Comparison of ENCODE assay signal across 1 cellular context in the genomic region with DNA sequence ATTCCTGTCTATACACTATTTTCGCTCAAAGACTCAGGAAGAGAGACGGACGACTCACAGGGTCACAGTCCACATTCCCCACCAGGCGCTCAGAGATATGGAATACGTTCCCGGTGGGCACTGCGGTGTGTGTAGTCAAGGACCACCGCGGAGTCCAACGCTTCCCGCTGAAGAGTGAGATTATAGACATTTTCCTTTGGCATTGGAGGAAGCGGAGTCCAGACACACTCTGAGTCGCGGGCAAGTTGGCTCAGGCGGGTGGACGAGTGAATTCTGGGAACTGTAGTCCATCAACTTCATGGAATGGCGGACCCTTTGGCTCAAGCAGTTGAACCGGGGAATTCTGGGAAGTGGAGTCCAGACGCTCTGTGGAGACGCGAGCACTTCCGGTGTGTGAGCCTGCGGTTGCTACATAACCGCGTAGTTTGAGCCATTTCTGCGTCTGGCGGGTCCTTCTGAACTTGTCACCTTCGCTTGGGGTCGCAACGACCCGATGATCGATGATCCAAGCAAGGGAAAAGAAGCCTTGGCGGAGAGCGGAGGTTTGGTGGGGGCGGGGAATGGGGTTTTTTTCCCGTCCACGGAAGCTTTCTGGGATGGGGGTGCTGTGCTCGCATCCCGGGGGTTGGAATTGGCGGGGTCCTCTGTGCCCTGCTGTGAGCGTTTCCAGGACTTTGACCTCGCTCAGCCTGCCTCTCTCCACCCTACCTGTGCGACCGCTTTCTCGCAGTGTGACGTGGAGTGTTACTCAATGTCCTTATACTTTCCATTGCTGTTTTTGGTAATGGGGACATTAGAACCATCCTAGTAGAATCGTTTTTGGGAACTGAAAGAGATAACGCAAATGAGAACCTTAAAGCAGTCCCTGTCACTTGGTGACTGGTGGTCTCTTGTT.
A peak's percentile ranks its signal among the peaks of the same experiment; 100 is the strongest.
TF ChIP-seq lines count a peak whose summit lies in the region.

TSS of gene ZNF230 (plus strand) at position 392 of the 895 bp plus-strand sequence. CDS start 4,122 bp downstream, outside the sequence.

TF ChIP-seq in HepG2, 621 proteins besides CTCF, POLR2A, EP300 and RAD21 (continued from another document and continues in another):
- TF ChIP-seq, protein P1, sequence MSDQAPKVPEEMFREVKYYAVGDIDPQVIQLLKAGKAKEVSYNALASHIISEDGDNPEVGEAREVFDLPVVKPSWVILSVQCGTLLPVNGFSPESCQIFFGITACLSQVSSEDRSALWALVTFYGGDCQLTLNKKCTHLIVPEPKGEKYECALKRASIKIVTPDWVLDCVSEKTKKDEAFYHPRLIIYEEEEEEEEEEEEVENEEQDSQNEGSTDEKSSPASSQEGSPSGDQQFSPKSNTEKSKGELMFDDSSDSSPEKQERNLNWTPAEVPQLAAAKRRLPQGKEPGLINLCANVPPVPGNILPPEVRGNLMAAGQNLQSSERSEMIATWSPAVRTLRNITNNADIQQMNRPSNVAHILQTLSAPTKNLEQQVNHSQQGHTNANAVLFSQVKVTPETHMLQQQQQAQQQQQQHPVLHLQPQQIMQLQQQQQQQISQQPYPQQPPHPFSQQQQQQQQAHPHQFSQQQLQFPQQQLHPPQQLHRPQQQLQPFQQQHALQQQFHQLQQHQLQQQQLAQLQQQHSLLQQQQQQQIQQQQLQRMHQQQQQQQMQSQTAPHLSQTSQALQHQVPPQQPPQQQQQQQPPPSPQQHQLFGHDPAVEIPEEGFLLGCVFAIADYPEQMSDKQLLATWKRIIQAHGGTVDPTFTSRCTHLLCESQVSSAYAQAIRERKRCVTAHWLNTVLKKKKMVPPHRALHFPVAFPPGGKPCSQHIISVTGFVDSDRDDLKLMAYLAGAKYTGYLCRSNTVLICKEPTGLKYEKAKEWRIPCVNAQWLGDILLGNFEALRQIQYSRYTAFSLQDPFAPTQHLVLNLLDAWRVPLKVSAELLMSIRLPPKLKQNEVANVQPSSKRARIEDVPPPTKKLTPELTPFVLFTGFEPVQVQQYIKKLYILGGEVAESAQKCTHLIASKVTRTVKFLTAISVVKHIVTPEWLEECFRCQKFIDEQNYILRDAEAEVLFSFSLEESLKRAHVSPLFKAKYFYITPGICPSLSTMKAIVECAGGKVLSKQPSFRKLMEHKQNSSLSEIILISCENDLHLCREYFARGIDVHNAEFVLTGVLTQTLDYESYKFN (CRISPR knock-in tag; conservative IDR thresholded peaks at IDR 0.05): 0 out of 2 replicates have a peak, but pooled peaks have one; percentile 23
- TF ChIP-seq ZNF20 (CRISPR knock-in tag; IDR thresholded peaks at IDR 0.05): no peak
- TF ChIP-seq ZNF329 (CRISPR knock-in tag; IDR thresholded peaks at IDR 0.05; ENCODE audit: low read depth): no peak
- peak; percentile 22; the same call in 1 of the 2 replicates for TF ChIP-seq HDAC1 (CRISPR knock-in tag; IDR thresholded peaks at IDR 0.05)
- peak; percentile 76 for TF ChIP-seq PRDM10 (CRISPR knock-in tag; IDR thresholded peaks at IDR 0.05; ENCODE audit: low read depth)
- 0 out of 2 replicates have a peak, but pooled peaks have one; percentile 11 for TF ChIP-seq BCL3 (CRISPR knock-in tag; IDR thresholded peaks at IDR 0.05)
- 0 out of 2 replicates have a peak, but pooled peaks have one; percentile 10 for TF ChIP-seq GATAD2A (CRISPR knock-in tag; IDR thresholded peaks at IDR 0.05)
- 0 out of 2 replicates have a peak, but pooled peaks have one; percentile 5 for TF ChIP-seq PATZ1 (CRISPR knock-in tag; IDR thresholded peaks at IDR 0.05)
- TF ChIP-seq ZSCAN29 (CRISPR knock-in tag; conservative IDR thresholded peaks at IDR 0.05): 0 out of 2 replicates have a peak, but pooled peaks have one; percentile 39
- TF ChIP-seq ZNF619 (CRISPR knock-in tag; IDR thresholded peaks at IDR 0.05): 0 out of 2 replicates have a peak, but pooled peaks have one; percentile 81
- TF ChIP-seq ZNF567 (CRISPR knock-in tag; IDR thresholded peaks at IDR 0.05; ENCODE audit: borderline replicate concordance): 0 out of 2 replicates have a peak, but pooled peaks have one; percentile 67
- peak; percentile 87; the same call in 1 of the 2 replicates for TF ChIP-seq CCDC6 (CRISPR knock-in tag; IDR thresholded peaks at IDR 0.05)
- peak; percentile 75 for TF ChIP-seq POLR2G (IDR thresholded peaks at IDR 0.05; ENCODE audit: low read depth, low read length)
- TF ChIP-seq ZFP36L1 (CRISPR knock-in tag; IDR thresholded peaks at IDR 0.05): no peak
- TF ChIP-seq HCFC1 (IDR thresholded peaks at IDR 0.05; ENCODE audit: low read depth, low read length): peak; percentile 98
- TF ChIP-seq HNRNPLL (IDR thresholded peaks at IDR 0.05; ENCODE audit: low read depth, low read length, poor library complexity, severe bottlenecking): peak; percentile 66
- no peak for TF ChIP-seq ZNF766 (CRISPR knock-in tag; IDR thresholded peaks at IDR 0.05; ENCODE audit: borderline replicate concordance)
- TF ChIP-seq SRF (IDR thresholded peaks at IDR 0.05; ENCODE audit: low read depth, low read length): peak; percentile 4; the same call in 1 of the 2 replicates
- 0 out of 2 replicates have a peak, but pooled peaks have one; percentile 18 for TF ChIP-seq RBFOX2 (IDR thresholded peaks at IDR 0.05; ENCODE audit: low read depth, low read length)
- TF ChIP-seq, protein P2, sequence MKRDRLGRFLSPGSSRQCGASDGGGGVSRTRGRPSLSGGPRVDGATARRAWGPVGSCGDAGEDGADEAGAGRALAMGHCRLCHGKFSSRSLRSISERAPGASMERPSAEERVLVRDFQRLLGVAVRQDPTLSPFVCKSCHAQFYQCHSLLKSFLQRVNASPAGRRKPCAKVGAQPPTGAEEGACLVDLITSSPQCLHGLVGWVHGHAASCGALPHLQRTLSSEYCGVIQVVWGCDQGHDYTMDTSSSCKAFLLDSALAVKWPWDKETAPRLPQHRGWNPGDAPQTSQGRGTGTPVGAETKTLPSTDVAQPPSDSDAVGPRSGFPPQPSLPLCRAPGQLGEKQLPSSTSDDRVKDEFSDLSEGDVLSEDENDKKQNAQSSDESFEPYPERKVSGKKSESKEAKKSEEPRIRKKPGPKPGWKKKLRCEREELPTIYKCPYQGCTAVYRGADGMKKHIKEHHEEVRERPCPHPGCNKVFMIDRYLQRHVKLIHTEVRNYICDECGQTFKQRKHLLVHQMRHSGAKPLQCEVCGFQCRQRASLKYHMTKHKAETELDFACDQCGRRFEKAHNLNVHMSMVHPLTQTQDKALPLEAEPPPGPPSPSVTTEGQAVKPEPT (CRISPR knock-in tag; IDR thresholded peaks at IDR 0.05; ENCODE audit: low read depth): no peak
- TF ChIP-seq ZMAT3 (CRISPR knock-in tag; conservative IDR thresholded peaks at IDR 0.05): 0 out of 2 replicates have a peak, but pooled peaks have one; percentile 44
- TF ChIP-seq HNF4G (IDR thresholded peaks at IDR 0.05; ENCODE audit: borderline replicate concordance, low read depth, low read length): peak; percentile 27
- 0 out of 2 replicates have a peak, but pooled peaks have one; percentile 64 for TF ChIP-seq HNF4G (CRISPR knock-in tag; IDR thresholded peaks at IDR 0.05; ENCODE audit: borderline replicate concordance, low read depth)
- TF ChIP-seq, protein P3, sequence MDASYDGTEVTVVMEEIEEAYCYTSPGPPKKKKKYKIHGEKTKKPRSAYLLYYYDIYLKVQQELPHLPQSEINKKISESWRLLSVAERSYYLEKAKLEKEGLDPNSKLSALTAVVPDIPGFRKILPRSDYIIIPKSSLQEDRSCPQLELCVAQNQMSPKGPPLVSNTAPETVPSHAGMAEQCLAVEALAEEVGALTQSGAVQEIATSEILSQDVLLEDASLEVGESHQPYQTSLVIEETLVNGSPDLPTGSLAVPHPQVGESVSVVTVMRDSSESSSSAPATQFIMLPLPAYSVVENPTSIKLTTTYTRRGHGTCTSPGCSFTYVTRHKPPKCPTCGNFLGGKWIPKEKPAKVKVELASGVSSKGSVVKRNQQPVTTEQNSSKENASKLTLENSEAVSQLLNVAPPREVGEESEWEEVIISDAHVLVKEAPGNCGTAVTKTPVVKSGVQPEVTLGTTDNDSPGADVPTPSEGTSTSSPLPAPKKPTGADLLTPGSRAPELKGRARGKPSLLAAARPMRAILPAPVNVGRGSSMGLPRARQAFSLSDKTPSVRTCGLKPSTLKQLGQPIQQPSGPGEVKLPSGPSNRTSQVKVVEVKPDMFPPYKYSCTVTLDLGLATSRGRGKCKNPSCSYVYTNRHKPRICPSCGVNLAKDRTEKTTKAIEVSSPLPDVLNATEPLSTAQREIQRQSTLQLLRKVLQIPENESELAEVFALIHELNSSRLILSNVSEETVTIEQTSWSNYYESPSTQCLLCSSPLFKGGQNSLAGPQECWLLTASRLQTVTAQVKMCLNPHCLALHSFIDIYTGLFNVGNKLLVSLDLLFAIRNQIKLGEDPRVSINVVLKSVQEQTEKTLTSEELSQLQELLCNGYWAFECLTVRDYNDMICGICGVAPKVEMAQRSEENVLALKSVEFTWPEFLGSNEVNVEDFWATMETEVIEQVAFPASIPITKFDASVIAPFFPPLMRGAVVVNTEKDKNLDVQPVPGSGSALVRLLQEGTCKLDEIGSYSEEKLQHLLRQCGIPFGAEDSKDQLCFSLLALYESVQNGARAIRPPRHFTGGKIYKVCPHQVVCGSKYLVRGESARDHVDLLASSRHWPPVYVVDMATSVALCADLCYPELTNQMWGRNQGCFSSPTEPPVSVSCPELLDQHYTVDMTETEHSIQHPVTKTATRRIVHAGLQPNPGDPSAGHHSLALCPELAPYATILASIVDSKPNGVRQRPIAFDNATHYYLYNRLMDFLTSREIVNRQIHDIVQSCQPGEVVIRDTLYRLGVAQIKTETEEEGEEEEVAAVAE (CRISPR knock-in tag; IDR thresholded peaks at IDR 0.05; ENCODE audit: borderline replicate concordance): no peak
- TF ChIP-seq ZNF263 (CRISPR knock-in tag; IDR thresholded peaks at IDR 0.05): peak; percentile 45; the same call in 1 of the 2 replicates
- TF ChIP-seq, protein P4, sequence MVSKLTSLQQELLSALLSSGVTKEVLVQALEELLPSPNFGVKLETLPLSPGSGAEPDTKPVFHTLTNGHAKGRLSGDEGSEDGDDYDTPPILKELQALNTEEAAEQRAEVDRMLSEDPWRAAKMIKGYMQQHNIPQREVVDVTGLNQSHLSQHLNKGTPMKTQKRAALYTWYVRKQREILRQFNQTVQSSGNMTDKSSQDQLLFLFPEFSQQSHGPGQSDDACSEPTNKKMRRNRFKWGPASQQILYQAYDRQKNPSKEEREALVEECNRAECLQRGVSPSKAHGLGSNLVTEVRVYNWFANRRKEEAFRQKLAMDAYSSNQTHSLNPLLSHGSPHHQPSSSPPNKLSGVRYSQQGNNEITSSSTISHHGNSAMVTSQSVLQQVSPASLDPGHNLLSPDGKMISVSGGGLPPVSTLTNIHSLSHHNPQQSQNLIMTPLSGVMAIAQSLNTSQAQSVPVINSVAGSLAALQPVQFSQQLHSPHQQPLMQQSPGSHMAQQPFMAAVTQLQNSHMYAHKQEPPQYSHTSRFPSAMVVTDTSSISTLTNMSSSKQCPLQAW (CRISPR knock-in tag; IDR thresholded peaks at IDR 0.05): peak; percentile 16; the same call in 1 of the 2 replicates
- TF ChIP-seq RELA (CRISPR knock-in tag; IDR thresholded peaks at IDR 0.05): no peak
- TF ChIP-seq TCF7 (IDR thresholded peaks at IDR 0.05; ENCODE audit: low read depth): peak; percentile 19; the same call in 1 of the 2 replicates
- peak; percentile 36; the same call in 1 of the 2 replicates for TF ChIP-seq ZFP62 (CRISPR knock-in tag; IDR thresholded peaks at IDR 0.05)
